In genomic region chr11:6635082-6635932, GRCh38 we compare ENCODE assay signal across 1 cellular context.
TF ChIP-seq lines count a peak whose summit lies in the region.

No MANE protein-coding gene starts in this region.

TF ChIP-seq in HepG2, 621 proteins besides CTCF, POLR2A, EP300 and RAD21 (continued from another document):
- no peak for TF ChIP-seq NBN (conservative IDR thresholded peaks at IDR 0.05)
- peak; percentile 66; the same call in 1 of the 2 replicates for TF ChIP-seq ZNF292 (CRISPR knock-in tag; IDR thresholded peaks at IDR 0.05; ENCODE audit: borderline replicate concordance, low read depth)
- TF ChIP-seq RFXANK (CRISPR knock-in tag; IDR thresholded peaks at IDR 0.05), result no peak
- no peak for TF ChIP-seq ZNF367 (CRISPR knock-in tag; IDR thresholded peaks at IDR 0.05; ENCODE audit: borderline replicate concordance)
- no peak for TF ChIP-seq ZNF83 (CRISPR knock-in tag; IDR thresholded peaks at IDR 0.05; ENCODE audit: borderline replicate concordance)
- no peak for TF ChIP-seq ZNF75D (CRISPR knock-in tag; IDR thresholded peaks at IDR 0.05; ENCODE audit: borderline replicate concordance)
- no peak for TF ChIP-seq HNRNPUL1 (IDR thresholded peaks at IDR 0.05; ENCODE audit: low read depth, low read length)
- TF ChIP-seq ZNF577 (CRISPR knock-in tag; IDR thresholded peaks at IDR 0.05; ENCODE audit: borderline replicate concordance, low read depth), result no peak
- TF ChIP-seq RBM39 (IDR thresholded peaks at IDR 0.05; ENCODE audit: low read depth, low read length, poor library complexity, severe bottlenecking), result no peak
- TF ChIP-seq ZC3H4 (CRISPR knock-in tag; IDR thresholded peaks at IDR 0.05; ENCODE audit: borderline replicate concordance), result no peak
- peak; percentile 41 for TF ChIP-seq ZNF687 (CRISPR knock-in tag; IDR thresholded peaks at IDR 0.05)
- peak; percentile 50 for TF ChIP-seq HMG20A (CRISPR knock-in tag; IDR thresholded peaks at IDR 0.05; ENCODE audit: borderline replicate concordance)
- no peak for TF ChIP-seq ZNF564 (CRISPR knock-in tag; IDR thresholded peaks at IDR 0.05)
- no peak for TF ChIP-seq ZNF296 (CRISPR knock-in tag; conservative IDR thresholded peaks at IDR 0.05)
- TF ChIP-seq FOXA3 (CRISPR knock-in tag; IDR thresholded peaks at IDR 0.05), result peak; percentile 34; the same call in 1 of the 2 replicates
- TF ChIP-seq TSC22D2 (CRISPR knock-in tag; IDR thresholded peaks at IDR 0.05; ENCODE audit: borderline replicate concordance), result no peak
- TF ChIP-seq ZUFSP (CRISPR knock-in tag; IDR thresholded peaks at IDR 0.05; ENCODE audit: borderline replicate concordance), result no peak
- no peak for TF ChIP-seq ZNF710 (CRISPR knock-in tag; IDR thresholded peaks at IDR 0.05; ENCODE audit: borderline replicate concordance)
- peak; percentile 47; the same call in 1 of the 2 replicates for TF ChIP-seq NR2F6 (IDR thresholded peaks at IDR 0.05)
- peak; percentile 66 for TF ChIP-seq NR2F6 (CRISPR knock-in tag; IDR thresholded peaks at IDR 0.05)
- no peak; the same call in 1 of the 2 replicates for TF ChIP-seq ELF1 (CRISPR knock-in tag; IDR thresholded peaks at IDR 0.05)
- no peak for TF ChIP-seq SP1 (IDR thresholded peaks at IDR 0.05)
- no peak for TF ChIP-seq SP1 (CRISPR knock-in tag; IDR thresholded peaks at IDR 0.05)
- 0 out of 2 replicates have a peak, but pooled peaks have one; percentile 38 for TF ChIP-seq ELF3 (CRISPR knock-in tag; IDR thresholded peaks at IDR 0.05)
- TF ChIP-seq ZFP90 (CRISPR knock-in tag; IDR thresholded peaks at IDR 0.05; ENCODE audit: borderline replicate concordance), result no peak
